ENCODE assay signal across 8 cellular contexts in genomic region chr11:118434123-118434552, GRCh38. TPM values are rescaled to one million over a fixed set of nuclear protein-coding genes. Genes with fewer than 3 reads are reported as not detected.
DNase-seq lines count a peak whose midpoint lies in the region; ATAC-seq and TF ChIP-seq lines count a peak whose summit lies in the region.

No MANE protein-coding gene starts in this region.

- no peaks in the 10 kb centered on the region for H3K9me2 ChIP-seq in Loucy (replicated peaks; ENCODE audit: low read depth, low read length)

- peaks cover 25% of the 10 kb centered on the region for H3K36me3 Mint-ChIP-seq in Caco-2 (ENCODE audit: insufficient read depth, unreplicated experiment)

- H3K4me3 ChIP-seq in Caco-2 (ENCODE audit: low read depth, low read length) (peak overlapping the region; percentile 97), Loucy (ENCODE audit: low read length, poor library complexity, severe bottlenecking) (peak overlapping the region; percentile 92), mammary epithelial cell (replicated peaks in 1 of 3; ENCODE audit: insufficient read depth in 1 of 3, low read depth in 2 of 3, low read length in 3 of 3) (peak overlapping the region; percentile 51 to 95 (median 70)), muscle layer of duodenum (ENCODE audit: low read depth in 1 of 2, low read length in 2 of 2) (peak overlapping the region; percentile 84 to 94)

- TF ChIP-seq CTCF in Caco-2 (IDR thresholded peaks at IDR 0.05; ENCODE audit: insufficient read depth in 1 of 2, low read depth in 1 of 2, low read length in 1 of 2, severe bottlenecking in 1 of 2, unreplicated experiment in 1 of 2), result no peak
- no peak for TF ChIP-seq CTCF in Loucy (conservative IDR thresholded peaks at IDR 0.05; ENCODE audit: low read length)
- TF ChIP-seq CTCF in mammary epithelial cell (conservative IDR thresholded peaks at IDR 0.05 in 1 of 2, IDR thresholded peaks at IDR 0.05 in 1 of 2; ENCODE audit: extremely low read depth in 1 of 2, insufficient read depth in 1 of 2, low read depth in 1 of 2, low read length in 2 of 2), result no peak

- H3K27ac ChIP-seq in mammary epithelial cell (ENCODE audit: insufficient read depth, low read depth, low read length), result no peak overlapping the region
- H3K27ac ChIP-seq in muscle layer of duodenum (ENCODE audit: low read length), result no peak overlapping the region

- H3K9me3 ChIP-seq in Caco-2, result no peaks in the 10 kb centered on the region
- no peaks in the 10 kb centered on the region for H3K9me3 ChIP-seq in Loucy (ENCODE audit: insufficient read depth, low read depth, low read length)
- H3K9me3 ChIP-seq in mammary epithelial cell (replicated peaks; ENCODE audit: insufficient read depth, low read length), result no peaks in the 10 kb centered on the region
- no peaks in the 10 kb centered on the region for H3K9me3 ChIP-seq in muscle layer of duodenum (ENCODE audit: control insufficient read depth in 1 of 2, low read length in 2 of 2)

- no peaks in the 10 kb centered on the region for H3K9me3 Mint-ChIP-seq in Caco-2 (ENCODE audit: unreplicated experiment)

- H3K4me1 ChIP-seq in Caco-2, result peaks cover 17% of the 10 kb centered on the region
- peaks cover 14% of the 10 kb centered on the region for H3K4me1 ChIP-seq in Loucy (ENCODE audit: insufficient read depth, low read length, poor library complexity, severe bottlenecking)
- H3K4me1 ChIP-seq in mammary epithelial cell (ENCODE audit: insufficient read depth, low read length), result peaks cover 22% of the 10 kb centered on the region
- H3K4me1 ChIP-seq in muscle layer of duodenum (ENCODE audit: control insufficient read depth in 1 of 2, insufficient read depth in 2 of 2, low read length in 2 of 2), result peaks cover 4 to 16% of the 10 kb centered on the region in 2 donors

- H3K4me3 Mint-ChIP-seq in Caco-2 (ENCODE audit: unreplicated experiment), result peak overlapping the region; percentile 82

- peaks cover 10% of the 10 kb centered on the region; the same call in 1 of the 2 replicates for H3F3A ChIP-seq in Loucy (ENCODE audit: low read depth)

- H4K20me1 ChIP-seq in Loucy (ENCODE audit: insufficient read depth, low read length, poor library complexity, severe bottlenecking), result peaks cover 21% of the 10 kb centered on the region
- no peaks in the 10 kb centered on the region for H4K20me1 ChIP-seq in mammary epithelial cell (ENCODE audit: insufficient read depth, low read length)

- H3K27me3 ChIP-seq in Caco-2 (replicated peaks; ENCODE audit: control insufficient read depth, insufficient read depth, low read length) (no peaks in the 10 kb centered on the region), Loucy (ENCODE audit: insufficient read depth, low read length, poor library complexity, severe bottlenecking) (no peaks in the 10 kb centered on the region), mammary epithelial cell (ENCODE audit: insufficient read depth, low read length) (no peaks in the 10 kb centered on the region), muscle layer of duodenum (ENCODE audit: low read depth, low read length) (no peaks in the 10 kb centered on the region)

- 9% methylated on average over 6 of the region's 9 CpGs for WGBS in mammary epithelial cell (ENCODE audit: low coverage, missing lambda C conversion rate)

- CTCF ChIA-PET in Caco-2 (lab: Charles Lee) (interaction anchor here (1.0 kb wide), 1 partner anchor 205 kb away, joined by 3 read pairs; no protein-coding TSS in a partner anchor), mammary epithelial cell (lab: Charles Lee; ENCODE audit: low non-redundant PET) (no interaction called here)

- in situ Hi-C loops in mammary epithelial cell (cut with MboI; ENCODE audit: low sequenced_read_pairs in 2 of 2), result no loop called here

- intact Hi-C loops in Caco-2 (cut with micrococcal nuclease; ENCODE audit: unreplicated experiment) (no loop called here), mammary epithelial cell (cut with micrococcal nuclease) (no loop called here)

- BruUV-seq in Caco-2 (replicated peaks; lab: Mats Ljungman, UMichigan) (no TSS peak), mammary epithelial cell (replicated peaks; lab: Mats Ljungman, UMichigan) (no TSS peak)

- H3K27ac Mint-ChIP-seq in Caco-2 (ENCODE audit: unreplicated experiment), result peak overlapping the region; percentile 88

- H3K4me2 ChIP-seq in Loucy (ENCODE audit: low read depth, low read length, poor library complexity, severe bottlenecking) (peak overlapping the region; percentile 98), mammary epithelial cell (ENCODE audit: insufficient read depth, low read depth, low read length) (peak overlapping the region; percentile 99)

- H3K36me3 ChIP-seq in Caco-2 (ENCODE audit: control insufficient read depth, insufficient read depth, low read length) (no peaks in the 10 kb centered on the region), Loucy (ENCODE audit: insufficient read depth, low read length) (no peaks in the 10 kb centered on the region), mammary epithelial cell (ENCODE audit: insufficient read depth, low read length) (no peaks in the 10 kb centered on the region), muscle layer of duodenum (ENCODE audit: control insufficient read depth in 1 of 2, insufficient read depth in 2 of 2, low read length in 2 of 2) (no peaks in the 10 kb centered on the region)

- POLR2A ChIA-PET in Caco-2 (lab: Charles Lee), result interaction anchor here (0.5 kb wide), 1 partner anchor 19 kb away, joined by 4 read pairs; no protein-coding TSS in a partner anchor

- H3K79me2 ChIP-seq in Loucy (ENCODE audit: insufficient read depth, low read length) (peaks cover 26% of the 10 kb centered on the region), mammary epithelial cell (ENCODE audit: insufficient read depth, low read length) (peaks cover 28% of the 10 kb centered on the region)

- DNase-seq in Caco-2 (no peak), mammary epithelial cell (no peak), cerebellar cortex (ENCODE audit: low spot score) (no peak), mesenteric fat pad (ENCODE audit: low spot score) (no peak)

- H3K9ac ChIP-seq in Loucy (ENCODE audit: low read depth, low read length, poor library complexity, severe bottlenecking), result peak overlapping the region; percentile 94
- H3K9ac ChIP-seq in mammary epithelial cell (ENCODE audit: insufficient read depth, low read length), result no peak overlapping the region

- H2AFZ ChIP-seq in Loucy (ENCODE audit: low read length) (peak overlapping the region; percentile 89), mammary epithelial cell (ENCODE audit: low read depth, low read length) (peak overlapping the region; percentile 91)

- H3K27me3 Mint-ChIP-seq in Caco-2 (ENCODE audit: insufficient read depth, unreplicated experiment), result no peaks in the 10 kb centered on the region

- H3K4me1 Mint-ChIP-seq in Caco-2 (ENCODE audit: low read depth, unreplicated experiment), result peaks cover 21% of the 10 kb centered on the region

- ATAC-seq in HG03354 (IDR thresholded peaks at IDR 0.05; ENCODE audit: poor library complexity, severe bottlenecking, unreplicated experiment), result no peak
- no peak for ATAC-seq in HG03159 (IDR thresholded peaks at IDR 0.05; ENCODE audit: unreplicated experiment)

- dilution Hi-C loops in mammary epithelial cell (cut with HindIII; ENCODE audit: low sequenced_read_pairs), result no loop called here

RNA-seq across cellular contexts. Expression of gene KMT2A, which starts 2.2 kb away (rescaled TPM):
- 93.9 and 107 TPM in 2 replicates for total RNA-seq in Caco-2 (2022)
- total RNA-seq in mammary epithelial cell, result 10 to 100 TPM; 35.7 to 55.2 TPM
- 15.0 TPM for polyA plus RNA-seq in mammary epithelial cell
- 104 TPM for polyA minus RNA-seq in mammary epithelial cell
- 43.6 TPM for total RNA-seq in mesenteric fat pad

RNA-seq across cellular contexts. Expression of gene ATP5MG, which starts 32.7 kb away (rescaled TPM):
- total RNA-seq in Caco-2 (2022) (537 and 576 TPM in 2 replicates), mammary epithelial cell (100 to 1,000 TPM in 1 of 2 donors, 10 to 100 TPM in 1; 24.8 to 187 TPM), mesenteric fat pad (182 TPM)
- 266 TPM for polyA plus RNA-seq in mammary epithelial cell
- polyA minus RNA-seq in mammary epithelial cell, result 109 TPM
